ENCODE assay signal across 12 cellular contexts in genomic region chr12:67484788-67485480, GRCh38.
A peak's percentile ranks its signal among the peaks of the same experiment; 100 is the strongest.
DNase-seq lines count a peak whose midpoint lies in the region; ATAC-seq and TF ChIP-seq lines count a peak whose summit lies in the region.
"Had no signal": no experiment of that assay in that cellular context is flagged by ENCODE, and none has a peak within 500 bp of the region (broad histone marks: within the 10 kb centered on the region; RNA-seq: fewer than 3 reads in every experiment).

No MANE protein-coding gene starts in this region.

- 88 to 91% methylated on average over 4 of the region's 4 CpGs for WGBS in heart right ventricle, 2 donors

- intact Hi-C loops in activated CD4-positive, alpha-beta memory T cell treated with anti-CD3 and anti-CD28 coated beads for 36 hours (cut with micrococcal nuclease): loop anchor here (5.0 kb wide), 2 partner anchors 107 to 147 kb away; no protein-coding TSS in a partner anchor
- intact Hi-C loops in heart right ventricle (cut with DNase I): no loop called here

- peak overlapping the region; percentile 1 for H3K27ac Mint-ChIP-seq in activated T-cell treated with anti-CD3 and anti-CD28 coated beads, Interleukin-2, amount 50 U/mL, for 24 hours
- H3K27ac Mint-ChIP-seq in activated CD4-positive, alpha-beta memory T cell treated with anti-CD3 and anti-CD28 coated beads for 36 hours: no peak overlapping the region
- H3K27ac Mint-ChIP-seq in neural crest cell (ENCODE audit: unreplicated experiment) (peak overlapping the region; percentile 22), progenitor cell of endocrine pancreas (no peak overlapping the region)
- H3K27ac Mint-ChIP-seq: endodermal cell had no signal

- no peak overlapping the region for H3K4me3 Mint-ChIP-seq in activated T-cell treated with anti-CD3 and anti-CD28 coated beads, Interleukin-2, amount 50 U/mL, for 24 hours
- H3K4me3 Mint-ChIP-seq in activated CD4-positive, alpha-beta memory T cell treated with anti-CD3 and anti-CD28 coated beads for 36 hours: no peak overlapping the region
- H3K4me3 Mint-ChIP-seq in neural crest cell (no peak overlapping the region), progenitor cell of endocrine pancreas (ENCODE audit: low read depth) (no peak overlapping the region)
- H3K4me3 Mint-ChIP-seq: endodermal cell had no signal

- peaks cover 14% of the 10 kb centered on the region for H3K36me3 Mint-ChIP-seq in activated T-cell treated with anti-CD3 and anti-CD28 coated beads, Interleukin-2, amount 50 U/mL, for 24 hours (ENCODE audit: low read depth)
- peaks cover 15% of the 10 kb centered on the region for H3K36me3 Mint-ChIP-seq in activated CD4-positive, alpha-beta memory T cell treated with anti-CD3 and anti-CD28 coated beads for 36 hours
- H3K36me3 Mint-ChIP-seq in neural crest cell (ENCODE audit: low read depth): peaks cover 6% of the 10 kb centered on the region
- H3K36me3 Mint-ChIP-seq in progenitor cell of endocrine pancreas (ENCODE audit: insufficient read depth): peaks cover 5% of the 10 kb centered on the region

- H3K27me3 ChIP-seq in heart right ventricle: no peaks in the 10 kb centered on the region
- H3K27me3 ChIP-seq: ascending aorta had no signal

- DNase-seq in activated T-cell treated with anti-CD3 and anti-CD28 coated beads, Interleukin-2, amount 50 U/mL, for 24 hours: no peak
- DNase-seq in activated T-cell treated with anti-CD3 and anti-CD28 coated beads for 4 hours: no peak
- DNase-seq in activated CD4-positive, alpha-beta memory T cell treated with anti-CD3 and anti-CD28 coated beads for 36 hours: peak; percentile 30
- no peak for DNase-seq in neural crest cell (ENCODE audit: low read depth, low spot score)
- DNase-seq in progenitor cell of endocrine pancreas (ENCODE audit: low spot score, unreplicated experiment): no peak
- no peak for DNase-seq in heart right ventricle
- DNase-seq: endodermal cell, NCI-H446, Right ventricle myocardium superior had no signal

- POLR2A ChIA-PET in activated CD4-positive, alpha-beta memory T cell treated with anti-CD3 and anti-CD28 coated beads for 36 hours (lab: Charles Lee): no interaction called here

- peaks cover 42% of the 10 kb centered on the region for H3K4me1 Mint-ChIP-seq in activated T-cell treated with anti-CD3 and anti-CD28 coated beads, Interleukin-2, amount 50 U/mL, for 24 hours (ENCODE audit: low read depth)
- peaks cover 41% of the 10 kb centered on the region for H3K4me1 Mint-ChIP-seq in activated CD4-positive, alpha-beta memory T cell treated with anti-CD3 and anti-CD28 coated beads for 36 hours (ENCODE audit: low read depth)
- peaks cover 8% of the 10 kb centered on the region for H3K4me1 Mint-ChIP-seq in neural crest cell
- H3K4me1 Mint-ChIP-seq in progenitor cell of endocrine pancreas (ENCODE audit: low read depth): no peaks in the 10 kb centered on the region
- H3K4me1 Mint-ChIP-seq: endodermal cell had no signal

- TF ChIP-seq CTCF in neural crest cell (conservative IDR thresholded peaks at IDR 0.05) (no peak), progenitor cell of endocrine pancreas (IDR thresholded peaks at IDR 0.05; ENCODE audit: unreplicated experiment) (no peak), heart right ventricle (IDR thresholded peaks at IDR 0.05) (no peak)

- peak overlapping the region in 1 of 10 donors; percentile 62 for H3K27ac ChIP-seq in heart right ventricle
- H3K27ac ChIP-seq: ascending aorta had no signal

- peaks cover 0 to 27% (median 0%) of the 10 kb centered on the region in 11 donors for H3K9me3 ChIP-seq in heart right ventricle
- H3K9me3 ChIP-seq: ascending aorta had no signal

- H3K4me3 ChIP-seq in heart right ventricle: no peak overlapping the region
- H3K4me3 ChIP-seq: ascending aorta had no signal

- H3K9me3 Mint-ChIP-seq in activated T-cell treated with anti-CD3 and anti-CD28 coated beads, Interleukin-2, amount 50 U/mL, for 24 hours: peaks cover 14% of the 10 kb centered on the region
- H3K9me3 Mint-ChIP-seq in activated CD4-positive, alpha-beta memory T cell treated with anti-CD3 and anti-CD28 coated beads for 36 hours: peaks cover 27% of the 10 kb centered on the region
- H3K9me3 Mint-ChIP-seq in neural crest cell: peaks cover 13% of the 10 kb centered on the region
- peaks cover 12% of the 10 kb centered on the region for H3K9me3 Mint-ChIP-seq in progenitor cell of endocrine pancreas (ENCODE audit: low read depth)

- CTCF ChIA-PET in activated CD4-positive, alpha-beta memory T cell treated with anti-CD3 and anti-CD28 coated beads for 36 hours (lab: Charles Lee): interaction anchor here (1.7 kb wide), 1 partner anchor 458 kb away, joined by 5 read pairs; no protein-coding TSS in a partner anchor

- no peaks in the 10 kb centered on the region for H3K36me3 ChIP-seq in heart right ventricle
- H3K36me3 ChIP-seq: ascending aorta had no signal

- ATAC-seq in HG02884 (IDR thresholded peaks at IDR 0.05; ENCODE audit: unreplicated experiment) (peak; percentile 14), heart right ventricle (no peak), GM21381 (IDR thresholded peaks at IDR 0.05; ENCODE audit: unreplicated experiment) (no peak)

- no peaks in the 10 kb centered on the region for H3K27me3 Mint-ChIP-seq in activated T-cell treated with anti-CD3 and anti-CD28 coated beads, Interleukin-2, amount 50 U/mL, for 24 hours
- H3K27me3 Mint-ChIP-seq in activated CD4-positive, alpha-beta memory T cell treated with anti-CD3 and anti-CD28 coated beads for 36 hours: no peaks in the 10 kb centered on the region
- no peaks in the 10 kb centered on the region for H3K27me3 Mint-ChIP-seq in neural crest cell (ENCODE audit: low read depth)
- H3K27me3 Mint-ChIP-seq in progenitor cell of endocrine pancreas: no peaks in the 10 kb centered on the region

- H3K4me1 ChIP-seq in heart right ventricle: peaks cover 0 to 23% (median 14%) of the 10 kb centered on the region in 9 donors
- H3K4me1 ChIP-seq: ascending aorta had no signal

Comparison
In these comparisons a context has a peak if more than half of its experiments do, and no peak if none do; other contexts are left out.
1. H3K27ac Mint-ChIP-seq: peak in activated T-cell treated with anti-CD3 and anti-CD28 coated beads, Interleukin-2, amount 50 U/mL, for 24 hours (single experiment) and neural crest cell (single experiment); none in activated CD4-positive, alpha-beta memory T cell treated with anti-CD3 and anti-CD28 coated beads for 36 hours (single experiment) and progenitor cell of endocrine pancreas (single experiment).